Comparison of ENCODE assay signal across 20 cellular contexts in the genomic region with DNA sequence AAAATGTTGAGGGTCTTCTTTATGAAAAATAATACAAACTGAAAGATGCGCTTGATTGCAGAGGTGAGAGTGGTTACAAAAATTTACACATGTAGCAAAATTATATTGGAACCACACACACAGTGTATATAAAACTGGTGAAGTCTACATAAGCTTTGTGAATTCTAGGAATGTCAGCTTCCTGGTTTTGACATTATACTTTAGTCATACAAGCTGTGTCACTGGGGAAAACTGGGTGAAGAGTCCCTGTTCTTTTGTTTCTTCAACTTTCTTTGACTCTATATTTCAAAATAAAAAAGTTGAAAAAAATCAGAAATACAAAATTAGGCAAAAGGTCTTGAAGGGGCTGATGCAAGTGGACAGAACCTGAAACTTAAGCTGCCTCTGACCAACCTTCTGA. TPM values are rescaled to one million over a fixed set of nuclear protein-coding genes. Genes with fewer than 3 reads are reported as not detected.
"Had no signal": no experiment of that assay in that cellular context is flagged by ENCODE, and none has a peak within 500 bp of the region (broad histone marks: within the 10 kb centered on the region; RNA-seq: fewer than 3 reads in every experiment).

No MANE protein-coding gene starts in this region.

- H3K9me3 ChIP-seq: gastroesophageal sphincter had no signal

- DNase-seq: activated CD4-positive, alpha-beta memory T cell treated with anti-CD3 and anti-CD28 coated beads, Interleukin-2, amount 10 ng/mL, durations not matched to agents 7 days and 5 days; activated CD4-positive, alpha-beta T cell treated with anti-CD3 and anti-CD28 coated beads for 48 hours; activated CD4-positive, CD25-positive, alpha-beta regulatory T cell; activated effector memory CD4-positive, alpha-beta T cell treated with Interleukin-2 at 50 U/mL for 16 hours; activated naive CD4-positive, alpha-beta T cell treated with anti-CD3 and anti-CD28 coated beads, Interleukin-2, amount 10 ng/mL, durations not matched to agents 7 days and 5 days; activated T-cell treated with anti-CD3 and anti-CD28 coated beads, Interleukin-2, amount 50 U/mL, for 24 hours; endodermal cell; left colon; midbrain; T-cell; T-helper 9 cell had no signal

- H3K36me3 Mint-ChIP-seq: activated naive CD4-positive, alpha-beta T cell treated with anti-CD3 and anti-CD28 coated beads, Interleukin-2, amount 10 ng/mL, durations not matched to agents 7 days and 5 days; T-cell; type B pancreatic cell had no signal

- H3K4me3 Mint-ChIP-seq: activated CD4-positive, alpha-beta memory T cell treated with anti-CD3 and anti-CD28 coated beads, Interleukin-2, amount 10 ng/mL, durations not matched to agents 7 days and 5 days; activated naive CD4-positive, alpha-beta T cell treated with anti-CD3 and anti-CD28 coated beads, Interleukin-2, amount 10 ng/mL, durations not matched to agents 7 days and 5 days; activated T-cell treated with anti-CD3 and anti-CD28 coated beads, Interleukin-2, amount 50 U/mL, for 24 hours; endodermal cell; nephron; stimulated activated naive CD8-positive, alpha-beta T cell treated with anti-CD3 and anti-CD28 coated beads, Interleukin-15, Interleukin-2, amounts not matched to agents 100 ng/mL and 50 ng/mL, for 24 hours; T-cell; type B pancreatic cell had no signal

- ATAC-seq: gastroesophageal sphincter, left colon, SK-N-SH treated with all-trans-retinoic acid at 6 μM for 48 hours, T-cell had no signal

- H3K9me3 Mint-ChIP-seq: activated CD4-positive, alpha-beta memory T cell treated with anti-CD3 and anti-CD28 coated beads, Interleukin-2, amount 10 ng/mL, durations not matched to agents 7 days and 5 days; activated naive CD4-positive, alpha-beta T cell treated with anti-CD3 and anti-CD28 coated beads, Interleukin-2, amount 10 ng/mL, durations not matched to agents 7 days and 5 days; activated T-cell treated with anti-CD3 and anti-CD28 coated beads, Interleukin-2, amount 50 U/mL, for 24 hours; endodermal cell; nephron; stimulated activated naive CD8-positive, alpha-beta T cell treated with anti-CD3 and anti-CD28 coated beads, Interleukin-15, Interleukin-2, amounts not matched to agents 100 ng/mL and 50 ng/mL, for 24 hours; T-cell; type B pancreatic cell had no signal

- H3K4me1 Mint-ChIP-seq: activated CD4-positive, alpha-beta memory T cell treated with anti-CD3 and anti-CD28 coated beads, Interleukin-2, amount 10 ng/mL, durations not matched to agents 7 days and 5 days; activated naive CD4-positive, alpha-beta T cell treated with anti-CD3 and anti-CD28 coated beads, Interleukin-2, amount 10 ng/mL, durations not matched to agents 7 days and 5 days; endodermal cell; T-cell had no signal

- H3K27ac ChIP-seq: gastroesophageal sphincter had no signal

- H3K27ac Mint-ChIP-seq: activated CD4-positive, alpha-beta memory T cell treated with anti-CD3 and anti-CD28 coated beads, Interleukin-2, amount 10 ng/mL, durations not matched to agents 7 days and 5 days; activated naive CD4-positive, alpha-beta T cell treated with anti-CD3 and anti-CD28 coated beads, Interleukin-2, amount 10 ng/mL, durations not matched to agents 7 days and 5 days; activated T-cell treated with anti-CD3 and anti-CD28 coated beads, Interleukin-2, amount 50 U/mL, for 24 hours; endodermal cell; nephron; stimulated activated naive CD8-positive, alpha-beta T cell treated with anti-CD3 and anti-CD28 coated beads, Interleukin-15, Interleukin-2, amounts not matched to agents 100 ng/mL and 50 ng/mL, for 24 hours; T-cell; type B pancreatic cell had no signal

- H3K36me3 ChIP-seq: gastroesophageal sphincter had no signal

RNA-seq across cellular contexts. Expression of a gene that starts 2.9 kb away (rescaled TPM):
- total RNA-seq: activated CD4-positive, alpha-beta memory T cell treated with anti-CD3 and anti-CD28 coated beads, Interleukin-2, amount 10 ng/mL, durations not matched to agents 7 days and 5 days; astrocyte; bronchial epithelial cell; endodermal cell; epithelial cell of proximal tubule; lung microvascular endothelial cell had no signal

RNA-seq across cellular contexts. Expression of a gene that starts 6.7 kb away (rescaled TPM):
- total RNA-seq: activated CD4-positive, alpha-beta memory T cell treated with anti-CD3 and anti-CD28 coated beads, Interleukin-2, amount 10 ng/mL, durations not matched to agents 7 days and 5 days; astrocyte; bronchial epithelial cell; endodermal cell; epithelial cell of proximal tubule; lung microvascular endothelial cell had no signal

RNA-seq across cellular contexts. Expression of a gene that starts 9.9 kb away (rescaled TPM):
- total RNA-seq: activated CD4-positive, alpha-beta memory T cell treated with anti-CD3 and anti-CD28 coated beads, Interleukin-2, amount 10 ng/mL, durations not matched to agents 7 days and 5 days; astrocyte; bronchial epithelial cell; endodermal cell; epithelial cell of proximal tubule; lung microvascular endothelial cell had no signal
